Comparison of ENCODE assay signal across 32 cellular contexts in genomic region chr1:57406428-57406827, GRCh38. TPM values are rescaled to one million over a fixed set of nuclear protein-coding genes. Genes with fewer than 3 reads are reported as not detected.
"Had no signal": no experiment of that assay in that cellular context is flagged by ENCODE, and none has a peak within 500 bp of the region (broad histone marks: within the 10 kb centered on the region; RNA-seq: fewer than 3 reads in every experiment).

No MANE protein-coding gene starts in this region.

- H3K27me3 ChIP-seq: neural progenitor cell, ovary, testis, transverse colon, upper lobe of right lung, uterus had no signal

- ATAC-seq: natural killer cell; psoas muscle; right cardiac atrium; sciatic nerve; stimulated activated naive CD8-positive, alpha-beta T cell treated with anti-CD3 and anti-CD28 coated beads, Interleukin-15, amount 100 ng/mL, for 72 hours; stimulated activated naive CD8-positive, alpha-beta T cell treated with anti-CD3 and anti-CD28 coated beads, Interleukin-15, Interleukin-2, amounts not matched to agents 100 U/mL and 50 U/mL, for 24 hours; upper lobe of right lung had no signal

- H2AFZ ChIP-seq: neural progenitor cell, parathyroid adenoma had no signal

- H3K36me3 Mint-ChIP-seq: natural killer cell; neural progenitor cell; stimulated activated memory B cell treated with anti-CD40 and anti-IgM and Interleukin-4, amounts not matched to agents 10 μg/mL and 1 μg/mL and 100 μg/mL, for 72 hours; type B pancreatic cell had no signal

- H3K9ac ChIP-seq: neural progenitor cell, parathyroid adenoma had no signal

- H3K4me3 Mint-ChIP-seq: natural killer cell; nephron; neural progenitor cell; stimulated activated memory B cell treated with anti-CD40 and anti-IgM and Interleukin-4, amounts not matched to agents 10 μg/mL and 1 μg/mL and 100 μg/mL, for 72 hours; stimulated activated naive CD8-positive, alpha-beta T cell treated with anti-CD3 and anti-CD28 coated beads, Interleukin-15, amount 100 ng/mL, for 72 hours; type B pancreatic cell had no signal

- H3K4me2 ChIP-seq: neural progenitor cell, smooth muscle cell had no signal

- H3K27ac Mint-ChIP-seq: natural killer cell; nephron; neural progenitor cell; progenitor cell of endocrine pancreas; stimulated activated memory B cell treated with anti-CD40 and anti-IgM and Interleukin-4, amounts not matched to agents 10 μg/mL and 1 μg/mL and 100 μg/mL, for 72 hours; type B pancreatic cell had no signal

- DNase-seq: natural killer cell; occipital lobe; ovary; posterior cingulate gyrus; psoas muscle; right cardiac atrium; spleen; stimulated activated CD4-positive, alpha-beta T cell treated with anti-CD3 and anti-CD28 coated beads, Interleukin-12 subunit alpha, Interleukin-12 subunit beta, amount 100 ng/mL, for 4 hours; stimulated activated CD4-positive, alpha-beta T cell treated with anti-CD3 and anti-CD28 coated beads, Interleukin-1b, Interleukin-23, amount 100 ng/mL, for 48 hours; stimulated activated CD4-positive, alpha-beta T cell treated with anti-CD3 and anti-CD28 coated beads, Interleukin-4, amount 100 ng/mL, for 1 hour; stimulated activated CD4-positive, alpha-beta T cell treated with anti-CD3 and anti-CD28 coated beads, Interleukin-4, amount 100 ng/mL, for 4 hours; stimulated activated CD8-positive, alpha-beta memory T cell treated with anti-CD3 and anti-CD28 coated beads, Interleukin-4, amount 100 ng/mL, for 48 hours; stimulated activated naive CD4-positive, alpha-beta T cell; stimulated activated naive CD8-positive, alpha-beta T cell treated with anti-CD3 and anti-CD28 coated beads, Interleukin-15, amount 100 ng/mL, for 72 hours; stimulated activated naive CD8-positive, alpha-beta T cell treated with anti-CD3 and anti-CD28 coated beads, Interleukin-15, Interleukin-2, amounts not matched to agents 100 U/mL and 50 U/mL, for 24 hours; substantia nigra; testis; tibial artery; transverse colon; upper lobe of right lung; uterus had no signal

- H3K4me1 ChIP-seq: parathyroid adenoma, psoas muscle, spleen, suprapubic skin, testis, tibial artery, transverse colon, upper lobe of right lung, uterus had no signal

- H3K4me3 ChIP-seq: neural progenitor cell, ovary, psoas muscle, skin epidermis, smooth muscle cell, spleen, suprapubic skin, testis, tibial artery, transverse colon, upper lobe of right lung, uterus had no signal

- H3K9me3 Mint-ChIP-seq: natural killer cell; neural progenitor cell; stimulated activated memory B cell treated with anti-CD40 and anti-IgM and Interleukin-4, amounts not matched to agents 10 μg/mL and 1 μg/mL and 100 μg/mL, for 72 hours; type B pancreatic cell had no signal

- H3K27me3 Mint-ChIP-seq: stimulated activated memory B cell treated with anti-CD40 and anti-IgM and Interleukin-4, amounts not matched to agents 10 μg/mL and 1 μg/mL and 100 μg/mL, for 72 hours; type B pancreatic cell had no signal

- H3K36me3 ChIP-seq: neural progenitor cell, ovary, spleen, suprapubic skin, tibial artery, transverse colon, upper lobe of right lung, uterus had no signal

- H3K27ac ChIP-seq: neural progenitor cell, ovary, parathyroid adenoma, psoas muscle, skin epidermis, spleen, suprapubic skin, testis, tibial artery, transverse colon, upper lobe of right lung, uterus had no signal

- H3K4me1 Mint-ChIP-seq: natural killer cell; nephron; neural progenitor cell; stimulated activated memory B cell treated with anti-CD40 and anti-IgM and Interleukin-4, amounts not matched to agents 10 μg/mL and 1 μg/mL and 100 μg/mL, for 72 hours; stimulated activated naive CD8-positive, alpha-beta T cell treated with anti-CD3 and anti-CD28 coated beads, Interleukin-15, amount 100 ng/mL, for 72 hours had no signal

- H3K9me3 ChIP-seq: ovary, psoas muscle, spleen, suprapubic skin, testis, tibial artery, transverse colon, upper lobe of right lung, uterus had no signal

- H3K79me2 ChIP-seq: parathyroid adenoma had no signal

RNA-seq across cellular contexts. Expression of gene DAB1, which starts 17.4 kb away (rescaled TPM):
- total RNA-seq: osteoblast had no signal
